ENCODE assay signal across 22 cellular contexts in genomic region chr3:192821161-192821560, GRCh38.
DNase-seq lines count a peak whose midpoint lies in the region; ATAC-seq, FAIRE-seq and TF ChIP-seq lines count a peak whose summit lies in the region.
"Had no signal": no experiment of that assay in that cellular context is flagged by ENCODE, and none has a peak within 500 bp of the region (broad histone marks: within the 10 kb centered on the region; RNA-seq: fewer than 3 reads in every experiment).

No MANE protein-coding gene starts in this region.

- no peak for TF ChIP-seq CTCF in A549 (IDR thresholded peaks at IDR 0.05)
- TF ChIP-seq CTCF in type B pancreatic cell (conservative IDR thresholded peaks at IDR 0.05): no peak
- TF ChIP-seq CTCF in GM13977 (IDR thresholded peaks at IDR 0.05; ENCODE audit: extremely low read depth, insufficient read depth, missing control alignments): no peak

- no peak overlapping the region for H2BK120ac ChIP-seq in mesenchymal stem cell (ENCODE audit: low read depth, low read length)

- H3K4me1 ChIP-seq in A549 (peaks cover 62% of the 10 kb centered on the region), mesenchymal stem cell (ENCODE audit: control insufficient read depth, insufficient read depth, low read depth, low read length) (peaks cover 11% of the 10 kb centered on the region)
- H3K4me1 ChIP-seq in CD4-positive, alpha-beta memory T cell (ENCODE audit: insufficient read depth, low read length): peaks cover 21% of the 10 kb centered on the region
- H3K4me1 ChIP-seq: BE2C had no signal

- no peak overlapping the region for H2AFZ ChIP-seq in mesenchymal stem cell (ENCODE audit: low read depth, low read length)

- no peak for TF ChIP-seq RAD21 in A549 (conservative IDR thresholded peaks at IDR 0.05 in 1 of 2, IDR thresholded peaks at IDR 0.05 in 1 of 2)

- H2BK5ac ChIP-seq in mesenchymal stem cell (ENCODE audit: low read depth, low read length, poor library complexity, severe bottlenecking): no peak overlapping the region

- no peak for ATAC-seq in A549
- no peak for ATAC-seq in activated T-helper 17 cell treated with anti-CD3 and anti-CD28 coated beads, Interleukin-2, amount 50 U/mL, for 72 hours (replicated peaks)

- 94% methylated on average over 2 of the region's 2 CpGs for WGBS in A549 (ENCODE audit: missing lambda C conversion rate)
- WGBS in mesenchymal stem cell: 98% methylated on average over 2 of the region's 2 CpGs

- no peak overlapping the region for H2BK12ac ChIP-seq in mesenchymal stem cell (ENCODE audit: low read length in 2 of 2)

- no peaks in the 10 kb centered on the region for H3K36me3 ChIP-seq in CD4-positive, alpha-beta memory T cell (ENCODE audit: insufficient read depth, low read length)
- no peaks in the 10 kb centered on the region for H3K36me3 ChIP-seq in mesenchymal stem cell (ENCODE audit: control insufficient read depth in 1 of 2, insufficient read depth in 2 of 2, low read depth in 1 of 2, low read length in 2 of 2)
- H3K36me3 ChIP-seq: BE2C; BLaER1 treated with 17β-estradiol and CSF1 and Interleukin-3, amounts not matched to agents 10 nM and 100 nM; HAP-1 had no signal

- POLR2A ChIA-PET in A549 (lab: Yijun Ruan, JAX): no interaction called here
- POLR2A ChIA-PET in CD4-positive, alpha-beta memory T cell (lab: Charles Lee; ENCODE audit: partially characterized antibody): no interaction called here

- H3K27me3 Mint-ChIP-seq in CD4-positive, alpha-beta memory T cell: no peaks in the 10 kb centered on the region
- H3K27me3 Mint-ChIP-seq in activated T-helper 17 cell treated with anti-CD3 and anti-CD28 coated beads, Interleukin-2, amount 50 U/mL, for 72 hours: no peaks in the 10 kb centered on the region
- no peaks in the 10 kb centered on the region for H3K27me3 Mint-ChIP-seq in type B pancreatic cell

- H3K9me3 ChIP-seq in A549: no peaks in the 10 kb centered on the region
- H3K9me3 ChIP-seq in CD4-positive, alpha-beta memory T cell (ENCODE audit: control insufficient read depth in 1 of 2, low read length in 2 of 2): no peaks in the 10 kb centered on the region
- H3K9me3 ChIP-seq in mesenchymal stem cell (ENCODE audit: control insufficient read depth, low read length): no peaks in the 10 kb centered on the region
- H3K9me3 ChIP-seq: BE2C; BLaER1 treated with 17β-estradiol and CSF1 and Interleukin-3, amounts not matched to agents 10 nM and 100 nM; HAP-1 had no signal

- peak overlapping the region in 4 of 7 donors; percentile 2 to 72 (median 12) for H3K27ac Mint-ChIP-seq in CD4-positive, alpha-beta memory T cell
- peak overlapping the region; percentile 7 for H3K27ac Mint-ChIP-seq in activated T-helper 17 cell treated with anti-CD3 and anti-CD28 coated beads, Interleukin-2, amount 50 U/mL, for 72 hours
- no peak overlapping the region for H3K27ac Mint-ChIP-seq in type B pancreatic cell
- H3K27ac Mint-ChIP-seq: CD4-positive, alpha-beta T cell; HFFc6 had no signal

- DNase-seq in A549 (ENCODE audit: low read depth in 1 of 2, low spot score in 1 of 2): no peak
- no peak for DNase-seq in CD4-positive, alpha-beta memory T cell
- no peak for DNase-seq in mesenchymal stem cell
- DNase-seq in NCI-H2029 (lab: John Stamatoyannopoulos, UW): no peak
- no peak for DNase-seq in type B pancreatic cell (ENCODE audit: extremely low spot score, unreplicated experiment)
- no peak for DNase-seq in stimulated activated CD4-positive, alpha-beta T cell treated with anti-CD3 and anti-CD28 coated beads, Interleukin-2, amount 100 ng/mL, for 48 hours
- DNase-seq in GM13977 (ENCODE audit: low spot score): no peak
- DNase-seq: BE2C; Calu3; CD4-positive, alpha-beta T cell; COR-L47; DMS53; DMS79 treated with DMSO at 0.1 percent for 48 hours; GF-D8; GOT3; HFFc6 had no signal

- H3K4me2 ChIP-seq in A549 (no peak overlapping the region), mesenchymal stem cell (ENCODE audit: low read length, poor library complexity, severe bottlenecking) (no peak overlapping the region)

- H3K27me3 ChIP-seq in CD4-positive, alpha-beta memory T cell (ENCODE audit: insufficient read depth, low read length): no peaks in the 10 kb centered on the region
- H3K27me3 ChIP-seq in mesenchymal stem cell (ENCODE audit: control insufficient read depth in 1 of 2, insufficient read depth in 1 of 2, low read length in 2 of 2): no peaks in the 10 kb centered on the region
- H3K27me3 ChIP-seq: BLaER1 treated with 17β-estradiol and CSF1 and Interleukin-3, amounts not matched to agents 10 nM and 100 nM had no signal

- no peak for TF ChIP-seq EP300 in A549 (IDR thresholded peaks at IDR 0.05)

- CTCF ChIA-PET in A549 (lab: Yijun Ruan, JAX): interaction anchor here (1.0 to 1.4 kb wide), 3 partner anchors 8 to 220 kb away, joined by 3 to 5 read pairs (median 3); partner anchors contain the start of gene MB21D2
- CTCF ChIA-PET in CD4-positive, alpha-beta memory T cell (lab: Charles Lee; ENCODE audit: partially characterized antibody): interaction anchor here (0.9 to 2.3 kb wide), 3 partner anchors 203 to 221 kb away, joined by 3 to 8 read pairs (median 4); no protein-coding TSS in a partner anchor

- peaks cover 33% of the 10 kb centered on the region for H3K79me1 ChIP-seq in mesenchymal stem cell (replicated peaks; ENCODE audit: low read length, poor library complexity, severe bottlenecking)

- TF ChIP-seq POLR2A in A549 (IDR thresholded peaks at IDR 0.05; ENCODE audit: low read length): no peak

- no peak overlapping the region for H2AK5ac ChIP-seq in mesenchymal stem cell (ENCODE audit: low read length, severe bottlenecking)

- peak overlapping the region; percentile 31 to 35; a peak in 1 of 6 replicates for H3K27ac ChIP-seq in A549
- no peak overlapping the region for H3K27ac ChIP-seq in CD4-positive, alpha-beta memory T cell (ENCODE audit: low read depth, low read length)
- no peak overlapping the region for H3K27ac ChIP-seq in mesenchymal stem cell (ENCODE audit: low read length, poor library complexity, severe bottlenecking)
- H3K27ac ChIP-seq: BLaER1 treated with 17β-estradiol and CSF1 and Interleukin-3, amounts not matched to agents 10 nM and 100 nM had no signal

- H4K91ac ChIP-seq in mesenchymal stem cell (ENCODE audit: low read length): no peak overlapping the region

- no peak for FAIRE-seq in A549 (lab: Jason Lieb, UNC)
- FAIRE-seq: GM12891, H54 had no signal

- no peak overlapping the region for H3K4me3 Mint-ChIP-seq in CD4-positive, alpha-beta memory T cell
- H3K4me3 Mint-ChIP-seq in activated T-helper 17 cell treated with anti-CD3 and anti-CD28 coated beads, Interleukin-2, amount 50 U/mL, for 72 hours: no peak overlapping the region
- no peak overlapping the region for H3K4me3 Mint-ChIP-seq in type B pancreatic cell
- H3K4me3 Mint-ChIP-seq: CD14-positive monocyte; CD4-positive, alpha-beta T cell; HFFc6 had no signal

- in situ Hi-C loops in GM13977 (cut with MboI; ENCODE audit: low pct_unique_long_range_greater_than_20kb, low sequenced_read_pairs, unreplicated experiment): loop anchor here (25.0 kb wide), 2 partner anchors 259 to 741 kb away; partner anchors contain the start of gene ATP13A4

- no peak overlapping the region for H3K23ac ChIP-seq in mesenchymal stem cell (ENCODE audit: low read length in 2 of 2)

- H4K8ac ChIP-seq in mesenchymal stem cell (ENCODE audit: low read length): no peak overlapping the region

- no peak overlapping the region for H3K14ac ChIP-seq in mesenchymal stem cell (ENCODE audit: low read length in 2 of 2)

- intact Hi-C loops in CD4-positive, alpha-beta memory T cell (cut with micrococcal nuclease): no loop called here

- peaks cover 0 to 2% (median 0%) of the 10 kb centered on the region in 8 donors for H3K9me3 Mint-ChIP-seq in CD4-positive, alpha-beta memory T cell
- H3K9me3 Mint-ChIP-seq in activated T-helper 17 cell treated with anti-CD3 and anti-CD28 coated beads, Interleukin-2, amount 50 U/mL, for 72 hours: no peaks in the 10 kb centered on the region
- no peaks in the 10 kb centered on the region for H3K9me3 Mint-ChIP-seq in type B pancreatic cell
- H3K9me3 Mint-ChIP-seq: CD4-positive, alpha-beta T cell; HFFc6 had no signal

- H3K9ac ChIP-seq in mesenchymal stem cell (ENCODE audit: low read length): no peak overlapping the region
- H3K9ac ChIP-seq: BLaER1 treated with 17β-estradiol and CSF1 and Interleukin-3, amounts not matched to agents 10 nM and 100 nM had no signal

- H3K18ac ChIP-seq in mesenchymal stem cell (ENCODE audit: low read depth in 1 of 2, low read length in 2 of 2): no peak overlapping the region

- H3K4ac ChIP-seq in mesenchymal stem cell (ENCODE audit: low read depth in 1 of 2, low read length in 2 of 2): no peak overlapping the region

- H3K4me3 ChIP-seq in A549: no peak overlapping the region
- no peak overlapping the region for H3K4me3 ChIP-seq in CD4-positive, alpha-beta memory T cell (ENCODE audit: low read length in 2 of 2)
- no peak overlapping the region for H3K4me3 ChIP-seq in mesenchymal stem cell (ENCODE audit: insufficient read depth in 1 of 2, low read depth in 1 of 2, low read length in 2 of 2)
- H3K4me3 ChIP-seq: BLaER1 treated with 17β-estradiol and CSF1 and Interleukin-3, amounts not matched to agents 10 nM and 100 nM; HAP-1 had no signal

- peak overlapping the region; percentile 12 for H2BK15ac ChIP-seq in mesenchymal stem cell (ENCODE audit: low read depth, poor library complexity, severe bottlenecking)

- peaks cover 2 to 58% (median 40%) of the 10 kb centered on the region in 4 donors for H3K4me1 Mint-ChIP-seq in CD4-positive, alpha-beta memory T cell
- peaks cover 32% of the 10 kb centered on the region for H3K4me1 Mint-ChIP-seq in activated T-helper 17 cell treated with anti-CD3 and anti-CD28 coated beads, Interleukin-2, amount 50 U/mL, for 72 hours
- peaks cover 45% of the 10 kb centered on the region for H3K4me1 Mint-ChIP-seq in type B pancreatic cell (ENCODE audit: unreplicated experiment)
- H3K4me1 Mint-ChIP-seq: CD14-positive monocyte had no signal

- H3K36me3 Mint-ChIP-seq in CD4-positive, alpha-beta memory T cell: no peaks in the 10 kb centered on the region
- no peaks in the 10 kb centered on the region for H3K36me3 Mint-ChIP-seq in activated T-helper 17 cell treated with anti-CD3 and anti-CD28 coated beads, Interleukin-2, amount 50 U/mL, for 72 hours (ENCODE audit: low read depth)
- peaks cover 3% of the 10 kb centered on the region for H3K36me3 Mint-ChIP-seq in type B pancreatic cell
- H3K36me3 Mint-ChIP-seq: CD14-positive monocyte had no signal

TF ChIP-seq in A549, 52 proteins besides CTCF, POLR2A, EP300 and RAD21:
- no peak for TF ChIP-seq RFX5 (IDR thresholded peaks at IDR 0.05)
- no peak for TF ChIP-seq RNF2 (IDR thresholded peaks at IDR 0.05; ENCODE audit: borderline replicate concordance, low read depth)
- TF ChIP-seq BHLHE40 (IDR thresholded peaks at IDR 0.05; ENCODE audit: low read depth, low read length): no peak
- TF ChIP-seq KDM5A (IDR thresholded peaks at IDR 0.05): no peak
- no peak for TF ChIP-seq FOSB (CRISPR knock-in tag; IDR thresholded peaks at IDR 0.05)
- no peak for TF ChIP-seq GATA3 (IDR thresholded peaks at IDR 0.05; ENCODE audit: borderline replicate concordance)

Comparison
In these comparisons a context has a peak if more than half of its experiments do, and no peak if none do; other contexts are left out.
1. H3K27ac ChIP-seq: peak in A549 (2 of 2); none in CD4-positive, alpha-beta memory T cell (single experiment) and mesenchymal stem cell (single experiment).